Comparison of ENCODE assay signal across 8 cellular contexts in the genomic region with DNA sequence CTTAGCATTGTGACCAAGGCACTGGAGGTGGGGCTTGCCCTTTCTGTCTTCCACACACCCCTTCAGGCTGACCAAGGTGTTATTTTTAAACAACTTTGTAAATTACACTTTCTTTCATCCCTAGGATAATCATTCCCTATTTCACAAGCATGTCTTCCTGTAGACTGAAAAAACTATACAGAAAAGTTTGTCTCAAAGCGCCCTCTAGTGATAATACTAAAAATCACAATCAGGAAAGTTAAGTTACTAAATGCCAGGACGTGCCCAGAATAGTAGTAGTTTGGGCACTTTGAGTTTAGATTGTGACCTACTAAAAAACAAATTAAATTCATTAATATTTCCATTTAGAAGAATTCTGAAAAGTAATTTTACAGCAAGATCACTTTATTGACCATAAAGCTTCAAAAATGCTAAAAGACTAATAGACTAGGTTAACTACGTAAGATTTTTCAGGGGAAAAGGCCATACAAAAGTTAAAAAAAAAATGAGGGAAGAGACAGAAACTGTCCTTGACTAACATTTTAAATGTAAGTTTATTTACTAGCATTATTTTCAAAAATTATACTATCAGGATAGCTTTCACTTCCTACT.
DNase-seq lines count a peak whose midpoint lies in the region; ATAC-seq, FAIRE-seq and TF ChIP-seq lines count a peak whose summit lies in the region.

No MANE protein-coding gene starts in this region.

- ATAC-seq in HG03432 (IDR thresholded peaks at IDR 0.05; ENCODE audit: unreplicated experiment) = no peak

- H2AFZ ChIP-seq in astrocyte (ENCODE audit: low read depth, low read length) = no peak overlapping the region

- no peak overlapping the region for H3K4me3 Mint-ChIP-seq in astrocyte (ENCODE audit: unreplicated experiment)

- no peak overlapping the region for H3K4me3 ChIP-seq in astrocyte (ENCODE audit: insufficient read depth, low read depth, low read length)

- peak; percentile 48 for TF ChIP-seq CTCF in astrocyte (IDR thresholded peaks at IDR 0.05; ENCODE audit: insufficient read depth, low read depth, low read length)

- DNase-seq in NCI-H2196 (lab: John Stamatoyannopoulos, UW; ENCODE audit: unreplicated experiment) (peak; percentile 46), NCI-H2196 treated with DMSO at 0.1 percent for 48 hours (lab: John Stamatoyannopoulos, UW; ENCODE audit: unreplicated experiment) (no peak), NCI-H1694 (lab: John Stamatoyannopoulos, UW) (peak; percentile 36), astrocyte (ENCODE audit: low read depth) (peak; percentile 30), urothelium cell line (ENCODE audit: low spot score) (peak; percentile 10)
- no peak for DNase-seq in effector CD8-positive, alpha-beta T cell (lab: John Stamatoyannopoulos, UW)

- H3K4me1 ChIP-seq in astrocyte (ENCODE audit: insufficient read depth, low read length) = no peaks in the 10 kb centered on the region

- H3K4me2 ChIP-seq in astrocyte (ENCODE audit: low read length) = no peak overlapping the region

- no peak overlapping the region for H3K27ac Mint-ChIP-seq in astrocyte (ENCODE audit: unreplicated experiment)

- H3K27me3 ChIP-seq in astrocyte (ENCODE audit: insufficient read depth, low read length) = no peaks in the 10 kb centered on the region

- H3K9me3 ChIP-seq in astrocyte (ENCODE audit: insufficient read depth, low read depth, low read length) = no peaks in the 10 kb centered on the region

- no peaks in the 10 kb centered on the region for H4K20me1 ChIP-seq in astrocyte (ENCODE audit: insufficient read depth, low read length)

- H3K36me3 Mint-ChIP-seq in astrocyte (ENCODE audit: low read depth, unreplicated experiment) = no peaks in the 10 kb centered on the region

- H3K9me3 Mint-ChIP-seq in astrocyte (ENCODE audit: unreplicated experiment) = peaks cover 11% of the 10 kb centered on the region

- H3K36me3 ChIP-seq in astrocyte (ENCODE audit: insufficient read depth, low read length) = no peaks in the 10 kb centered on the region

- H3K9ac ChIP-seq in astrocyte (ENCODE audit: low read length) = no peak overlapping the region

- no peak overlapping the region for H3K27ac ChIP-seq in astrocyte (ENCODE audit: low read depth, low read length)

- FAIRE-seq in astrocyte (lab: Jason Lieb, UNC) (no peak), islet of Langerhans (lab: Jason Lieb, UNC) (peak; percentile 90), urothelium cell line (lab: Jason Lieb, UNC) (no peak)

- peaks cover 26% of the 10 kb centered on the region for H3K27me3 Mint-ChIP-seq in astrocyte (ENCODE audit: low read depth, unreplicated experiment)

- H3K79me2 ChIP-seq in astrocyte (ENCODE audit: insufficient read depth, low read length) = no peaks in the 10 kb centered on the region

- H3K4me1 Mint-ChIP-seq in astrocyte (ENCODE audit: low read depth, unreplicated experiment) = no peaks in the 10 kb centered on the region

Comparison
In these comparisons a context has a peak if more than half of its experiments do, and no peak if none do; other contexts are left out.
1. DNase-seq: peak in NCI-H2196 (single experiment), NCI-H1694 (single experiment), astrocyte (single experiment) and urothelium cell line (single experiment); none in NCI-H2196 treated with DMSO at 0.1 percent for 48 hours (single experiment) and effector CD8-positive, alpha-beta T cell (single experiment).